In genomic region chr5:80990527-80990926, GRCh38 we compare ENCODE assay signal across 24 cellular contexts. TPM values are rescaled to one million over a fixed set of nuclear protein-coding genes. Genes with fewer than 3 reads are reported as not detected.
A peak's percentile ranks its signal among the peaks of the same experiment; 100 is the strongest.
DNase-seq lines count a peak whose midpoint lies in the region; FAIRE-seq and TF ChIP-seq lines count a peak whose summit lies in the region.
"Had no signal": no experiment of that assay in that cellular context is flagged by ENCODE, and none has a peak within 500 bp of the region (broad histone marks: within the 10 kb centered on the region; RNA-seq: fewer than 3 reads in every experiment).

No MANE protein-coding gene starts in this region.

- peaks cover 37 to 60% of the 10 kb centered on the region in 2 experiments for H3K4me1 Mint-ChIP-seq in H9
- no peaks in the 10 kb centered on the region for H3K4me1 Mint-ChIP-seq in neural progenitor cell
- H3K4me1 Mint-ChIP-seq: brain; neural crest cell; stimulated activated memory B cell treated with anti-CD40 and anti-IgM and Interleukin-4, amounts not matched to agents 10 μg/mL and 1 μg/mL and 100 μg/mL, for 72 hours had no signal

- FAIRE-seq in H1 (lab: Jason Lieb, UNC) (peak; percentile 7), small intestine (lab: Jason Lieb, UNC) (no peak)

- no peaks in the 10 kb centered on the region for H3F3A ChIP-seq in neural progenitor cell (ENCODE audit: low read depth)

- no peak for TF ChIP-seq EP300 in H1 (IDR thresholded peaks at IDR 0.05; ENCODE audit: borderline replicate concordance in 1 of 2, low read depth in 2 of 2, low read length in 2 of 2)

- DNase-seq in H9 (peak; percentile 52), LoVo (ENCODE audit: low spot score) (peak; percentile 74), H1 (ENCODE audit: low read depth in 1 of 2, low spot score in 2 of 2) (no peak), neural progenitor cell (ENCODE audit: low spot score) (no peak), mucosa of gallbladder (ENCODE audit: low spot score) (no peak), hypothalamus (lab: John Stamatoyannopoulos, UW) (no peak), small intestine (no peak)
- DNase-seq: activated CD4-positive, alpha-beta T cell treated with anti-CD3 and anti-CD28 coated beads for 48 hours; activated naive CD8-positive, alpha-beta T cell treated with anti-CD3 and anti-CD28 coated beads, Interleukin-2, amount 10 ng/mL, durations not matched to agents 7 days and 5 days; CD4-positive, alpha-beta memory T cell; effector memory CD8-positive, alpha-beta T cell; GF-D8; left lung; NCI-H1105; NCI-H2081; NCI-H345; NCI-H774 had no signal

- no peak overlapping the region for H4K5ac ChIP-seq in H9 (ENCODE audit: insufficient read length, low read depth, low read length)
- H4K5ac ChIP-seq in H1 (ENCODE audit: insufficient read length, low read depth, low read length), result no peak overlapping the region

- H3K36me3 ChIP-seq in H1 (ENCODE audit: control insufficient read depth in 2 of 4, insufficient read depth in 4 of 4, low read length in 3 of 4) (no peaks in the 10 kb centered on the region), neural progenitor cell (no peaks in the 10 kb centered on the region), small intestine (ENCODE audit: control insufficient read depth in 2 of 2, insufficient read depth in 2 of 2, low read length in 2 of 2) (no peaks in the 10 kb centered on the region)
- H3K36me3 ChIP-seq: left lung, suprapubic skin had no signal

- no peak overlapping the region for H3T11ph ChIP-seq in H9 (ENCODE audit: low read length)

- POLR2A ChIA-PET in H1 (lab: Charles Lee; ENCODE audit: partially characterized antibody), result no interaction called here

- no peak overlapping the region for H3K4me3 ChIP-seq in H1 (ENCODE audit: extremely low read depth in 1 of 4, insufficient read depth in 2 of 4, low read depth in 3 of 4, low read length in 4 of 4)
- H3K4me3 ChIP-seq in neural progenitor cell, result no peak overlapping the region
- H3K4me3 ChIP-seq in small intestine (ENCODE audit: low read depth in 1 of 2, low read length in 2 of 2), result no peak overlapping the region
- H3K4me3 ChIP-seq: left lung, suprapubic skin had no signal

- H3K9me3 ChIP-seq in H9 (ENCODE audit: control insufficient read depth, low read depth, low read length) (no peaks in the 10 kb centered on the region), H1 (ENCODE audit: insufficient read depth in 2 of 2, low read depth in 1 of 2, low read length in 1 of 2) (no peaks in the 10 kb centered on the region), neural progenitor cell (ENCODE audit: low read depth) (no peaks in the 10 kb centered on the region), small intestine (ENCODE audit: control insufficient read depth, low read depth) (no peaks in the 10 kb centered on the region)
- H3K9me3 ChIP-seq: left lung, suprapubic skin had no signal

- no peaks in the 10 kb centered on the region for H3K23me2 ChIP-seq in H9 (ENCODE audit: insufficient read length, low read depth, low read length, poor library complexity, severe bottlenecking)
- no peaks in the 10 kb centered on the region; the same call in 1 of the 2 replicates for H3K23me2 ChIP-seq in H1 (ENCODE audit: low read depth, low read length)

- H2BK120ac ChIP-seq in H9 (ENCODE audit: low read depth, low read length, poor library complexity, severe bottlenecking) (no peak overlapping the region), H1 (replicated peaks; ENCODE audit: low read depth, low read length) (no peak overlapping the region)

- no peak overlapping the region for H2BK5ac ChIP-seq in H9 (ENCODE audit: insufficient read length, low read length)
- H2BK5ac ChIP-seq in H1 (ENCODE audit: low read depth, low read length), result peak overlapping the region; percentile 86; the same call in 1 of the 2 replicates

- no peak overlapping the region for H3K18ac ChIP-seq in H9 (ENCODE audit: insufficient read length, low read depth, low read length)
- peak overlapping the region; percentile 44; the same call in 1 of the 2 replicates for H3K18ac ChIP-seq in H1 (ENCODE audit: extremely low read depth, low read length)

- peak overlapping the region; percentile 2 for H3K27ac ChIP-seq in H9 (ENCODE audit: insufficient read length, low read depth, low read length)
- H3K27ac ChIP-seq in H1 (ENCODE audit: low read depth, low read length), result no peak overlapping the region
- H3K27ac ChIP-seq in neural progenitor cell, result no peak overlapping the region
- no peak overlapping the region for H3K27ac ChIP-seq in small intestine (ENCODE audit: low read depth in 1 of 2, low read length in 1 of 2)
- H3K27ac ChIP-seq: left lung, suprapubic skin had no signal

- TF ChIP-seq RAD21 in H1 (IDR thresholded peaks at IDR 0.05 in 1 of 2, conservative IDR thresholded peaks at IDR 0.05 in 1 of 2; ENCODE audit: low read depth in 2 of 2, low read length in 2 of 2), result no peak

- no peaks in the 10 kb centered on the region; a peak in 1 of 7 replicates for H3K36me3 Mint-ChIP-seq in H9 (ENCODE audit: insufficient read depth in 1 of 3, low read depth in 3 of 3)
- H3K36me3 Mint-ChIP-seq in neural progenitor cell, result no peaks in the 10 kb centered on the region
- H3K36me3 Mint-ChIP-seq: brain; stimulated activated memory B cell treated with anti-CD40 and anti-IgM and Interleukin-4, amounts not matched to agents 10 μg/mL and 1 μg/mL and 100 μg/mL, for 72 hours had no signal

- TF ChIP-seq POLR2A in H1 (IDR thresholded peaks at IDR 0.05; ENCODE audit: control extremely low read depth in 1 of 2, low read depth in 2 of 2, low read length in 2 of 2), result no peak

- H4K20me1 ChIP-seq in H9 (ENCODE audit: control insufficient read depth, insufficient read depth, insufficient read length) (no peaks in the 10 kb centered on the region), H1 (replicated peaks in 1 of 2; ENCODE audit: control insufficient read depth in 1 of 2, insufficient read depth in 2 of 2, low read length in 2 of 2) (no peaks in the 10 kb centered on the region), neural progenitor cell (ENCODE audit: low read depth) (no peaks in the 10 kb centered on the region)

- H2BK20ac ChIP-seq in H9 (ENCODE audit: low read depth, low read length, poor library complexity, severe bottlenecking), result no peak overlapping the region
- H2BK20ac ChIP-seq in H1 (ENCODE audit: low read length), result 0 out of 2 replicates have a peak overlapping the region, but pooled peaks have one; percentile 15

- H3K14ac ChIP-seq in H9 (ENCODE audit: insufficient read depth, low read length), result no peak overlapping the region
- H3K14ac ChIP-seq in H1 (ENCODE audit: insufficient read length), result no peak overlapping the region

- H3K9ac ChIP-seq in H9 (ENCODE audit: extremely low read depth, insufficient read length, low read length) (no peak overlapping the region), H1 (replicated peaks in 1 of 4; ENCODE audit: extremely low read depth in 1 of 4, low read depth in 3 of 4, low read length in 3 of 4) (no peak overlapping the region), neural progenitor cell (no peak overlapping the region)

- no peak overlapping the region for H2AK5ac ChIP-seq in H9 (ENCODE audit: insufficient read length, low read length)
- H2AK5ac ChIP-seq in H1 (ENCODE audit: low read depth, low read length), result no peak overlapping the region

- no peaks in the 10 kb centered on the region; a peak in 1 of 5 replicates for H3K9me3 Mint-ChIP-seq in H9
- H3K9me3 Mint-ChIP-seq in neural progenitor cell, result no peaks in the 10 kb centered on the region
- H3K9me3 Mint-ChIP-seq: activated naive CD8-positive, alpha-beta T cell treated with anti-CD3 and anti-CD28 coated beads, Interleukin-2, amount 10 ng/mL, durations not matched to agents 7 days and 5 days; activated T-helper 17 cell treated with anti-CD3 and anti-CD28 coated beads, Interleukin-2, amount 50 U/mL, for 72 hours; brain; CD4-positive, alpha-beta memory T cell; effector memory CD8-positive, alpha-beta T cell; neural crest cell; stimulated activated memory B cell treated with anti-CD40 and anti-IgM and Interleukin-4, amounts not matched to agents 10 μg/mL and 1 μg/mL and 100 μg/mL, for 72 hours had no signal

- no peak overlapping the region for H2BK12ac ChIP-seq in H9 (ENCODE audit: insufficient read length, low read depth, low read length)
- H2BK12ac ChIP-seq in H1 (ENCODE audit: low read depth, low read length), result peak overlapping the region; percentile 85; the same call in 1 of the 2 replicates

- H3K79me2 ChIP-seq in H9 (ENCODE audit: insufficient read depth, low read length), result peaks cover 2% of the 10 kb centered on the region; the same call in 1 of the 2 replicates
- H3K79me2 ChIP-seq in H1 (ENCODE audit: control insufficient read depth in 1 of 2, insufficient read depth in 2 of 2, low read length in 2 of 2), result peaks cover 0 to 2% of the 10 kb centered on the region in 2 experiments; a peak in 2 of 4 replicates
- H3K79me2 ChIP-seq in neural progenitor cell (ENCODE audit: low read depth), result no peaks in the 10 kb centered on the region

- H3K56ac ChIP-seq in H9 (ENCODE audit: insufficient read length, low read depth, low read length) (no peak overlapping the region), H1 (replicated peaks; ENCODE audit: insufficient read length, low read depth, low read length) (no peak overlapping the region)

- H3K23ac ChIP-seq in H9 (ENCODE audit: insufficient read length, low read depth, low read length) (no peak overlapping the region), H1 (ENCODE audit: insufficient read length) (no peak overlapping the region)

- H4K8ac ChIP-seq in H9 (replicated peaks; ENCODE audit: insufficient read length, low read depth, low read length) (no peak overlapping the region), H1 (ENCODE audit: extremely low read depth, insufficient read depth, low read length) (no peak overlapping the region)

- H3K27me3 ChIP-seq in H9 (ENCODE audit: insufficient read depth, low read length) (no peaks in the 10 kb centered on the region), H1 (replicated peaks in 1 of 4; ENCODE audit: control insufficient read depth in 3 of 4, extremely low read depth in 1 of 4, insufficient read depth in 3 of 4, low read length in 3 of 4) (no peaks in the 10 kb centered on the region), neural progenitor cell (no peaks in the 10 kb centered on the region), small intestine (ENCODE audit: control insufficient read depth in 2 of 2, insufficient read depth in 2 of 2, low read length in 2 of 2) (no peaks in the 10 kb centered on the region)
- H3K27me3 ChIP-seq: left lung, suprapubic skin had no signal

- WGBS in H9 (ENCODE audit: extremely low coverage, insufficient read length, low lambda C conversion rate), result no CpG with 5 or more reads among the region's 2 CpGs
- WGBS in H1 (ENCODE audit: extremely low coverage in 1 of 2, insufficient coverage in 1 of 2, insufficient read length in 1 of 2, insufficient replicate concordance in 2 of 2, low coverage in 1 of 2, low lambda C conversion rate in 2 of 2, missing lambda C conversion rate in 1 of 2), 2 experiments, result 65% methylated on average over 2 of the region's 2 CpGs; no CpG with 5 or more reads in 1 of the 2 experiments
- 83 to 97% (median 87%) methylated on average over 2 of the region's 2 CpGs for WGBS in small intestine, 3 donors

- peak overlapping the region; percentile 65 to 93 (median 77); a peak in 5 of 7 replicates for H3K27ac Mint-ChIP-seq in H9
- H3K27ac Mint-ChIP-seq in neural progenitor cell, result no peak overlapping the region
- H3K27ac Mint-ChIP-seq: activated naive CD8-positive, alpha-beta T cell treated with anti-CD3 and anti-CD28 coated beads, Interleukin-2, amount 10 ng/mL, durations not matched to agents 7 days and 5 days; activated T-helper 17 cell treated with anti-CD3 and anti-CD28 coated beads, Interleukin-2, amount 50 U/mL, for 72 hours; brain; effector memory CD8-positive, alpha-beta T cell; progenitor cell of endocrine pancreas; stimulated activated memory B cell treated with anti-CD40 and anti-IgM and Interleukin-4, amounts not matched to agents 10 μg/mL and 1 μg/mL and 100 μg/mL, for 72 hours had no signal

- TF ChIP-seq CTCF in H9 (conservative IDR thresholded peaks at IDR 0.05) (no peak), H1 (IDR thresholded peaks at IDR 0.05; ENCODE audit: control extremely low read depth in 1 of 3, insufficient read depth in 1 of 3, low read depth in 1 of 3, low read length in 3 of 3) (no peak), neural progenitor cell (IDR thresholded peaks at IDR 0.05) (no peak)

- CTCF ChIA-PET in H1 (lab: Charles Lee; ENCODE audit: partially characterized antibody), result interaction anchor here (1.1 to 1.5 kb wide), 4 partner anchors 9 to 334 kb away, joined by 3 to 4 read pairs (median 3); no protein-coding TSS in a partner anchor

- H3K4me3 Mint-ChIP-seq in H9 (no peak overlapping the region), neural progenitor cell (no peak overlapping the region)
- H3K4me3 Mint-ChIP-seq: activated naive CD8-positive, alpha-beta T cell treated with anti-CD3 and anti-CD28 coated beads, Interleukin-2, amount 10 ng/mL, durations not matched to agents 7 days and 5 days; activated T-helper 17 cell treated with anti-CD3 and anti-CD28 coated beads, Interleukin-2, amount 50 U/mL, for 72 hours; brain; effector memory CD8-positive, alpha-beta T cell; neural crest cell; stimulated activated memory B cell treated with anti-CD40 and anti-IgM and Interleukin-4, amounts not matched to agents 10 μg/mL and 1 μg/mL and 100 μg/mL, for 72 hours had no signal

- no peak overlapping the region for H4K91ac ChIP-seq in H9 (ENCODE audit: insufficient read length, low read depth, low read length)
- peak overlapping the region; percentile 45 for H4K91ac ChIP-seq in H1 (replicated peaks; ENCODE audit: insufficient read length, low read length)

- H3K4me1 ChIP-seq in H9 (ENCODE audit: insufficient read depth, low read length), result peaks cover 18% of the 10 kb centered on the region; the same call in 1 of the 2 replicates
- H3K4me1 ChIP-seq in H1 (replicated peaks in 1 of 4; ENCODE audit: control insufficient read depth in 3 of 4, insufficient read depth in 4 of 4, low read length in 3 of 4), result peaks cover 2 to 8% (median 7%) of the 10 kb centered on the region in 4 experiments
- peaks cover 11% of the 10 kb centered on the region for H3K4me1 ChIP-seq in neural progenitor cell
- no peaks in the 10 kb centered on the region for H3K4me1 ChIP-seq in small intestine (ENCODE audit: control insufficient read depth in 2 of 2, insufficient read depth in 1 of 2, low read depth in 1 of 2, low read length in 1 of 2)
- H3K4me1 ChIP-seq: suprapubic skin had no signal

- H3K79me1 ChIP-seq in H9 (ENCODE audit: insufficient read depth, low read depth, low read length, poor library complexity, severe bottlenecking) (no peaks in the 10 kb centered on the region), H1 (ENCODE audit: low read depth, low read length) (no peaks in the 10 kb centered on the region)

- no peak overlapping the region for H3K4me2 ChIP-seq in H9 (ENCODE audit: insufficient read depth, insufficient read length, low read length)
- peak overlapping the region; percentile 7 to 20; a peak in 1 of 4 replicates for H3K4me2 ChIP-seq in H1 (ENCODE audit: insufficient read depth in 1 of 2, low read depth in 2 of 2, low read length in 2 of 2)
- H3K4me2 ChIP-seq in neural progenitor cell, result no peak overlapping the region

- H3K4ac ChIP-seq in H9 (ENCODE audit: low read depth, low read length) (no peak overlapping the region), H1 (replicated peaks; ENCODE audit: insufficient read length, low read depth, low read length) (no peak overlapping the region)

- no peak overlapping the region for H2BK15ac ChIP-seq in H9 (ENCODE audit: low read depth, low read length)
- H2BK15ac ChIP-seq in H1 (ENCODE audit: low read length), result peak overlapping the region; percentile 74; the same call in 1 of the 2 replicates

- H2AFZ ChIP-seq in H9 (ENCODE audit: low read length) (no peak overlapping the region), H1 (ENCODE audit: low read length) (no peak overlapping the region), neural progenitor cell (replicated peaks) (peak overlapping the region; percentile 68)

- H3K27me3 Mint-ChIP-seq in H9 (ENCODE audit: low read depth), result no peaks in the 10 kb centered on the region
- peaks cover 2% of the 10 kb centered on the region for H3K27me3 Mint-ChIP-seq in neural progenitor cell (ENCODE audit: insufficient read depth, low read depth)
- H3K27me3 Mint-ChIP-seq: activated naive CD8-positive, alpha-beta T cell treated with anti-CD3 and anti-CD28 coated beads, Interleukin-2, amount 10 ng/mL, durations not matched to agents 7 days and 5 days; activated T-helper 17 cell treated with anti-CD3 and anti-CD28 coated beads, Interleukin-2, amount 50 U/mL, for 72 hours; CD4-positive, alpha-beta memory T cell; effector memory CD8-positive, alpha-beta T cell; progenitor cell of endocrine pancreas had no signal

RNA-seq across cellular contexts. Expression of gene RASGRF2, which starts 30.4 kb away (rescaled TPM):
- 11.3 and 13.5 TPM in 2 replicates for total RNA-seq in H9 (2021)
- 27.7 and 29.5 TPM in 2 replicates for total RNA-seq in H1 (2021; fragmentation: NEBNext Ultra II Directional; extraction: Animal tissue kit (Norgen Biotek cat#: 25700))
- 2.6 and 4.1 TPM in 2 replicates for polyA plus RNA-seq in H1 (2011; rRNA removed)
- polyA plus RNA-seq in H1 (2011; cell fraction: cytosol; rRNA removed), result 4.4 TPM
- 7.7 TPM for polyA plus RNA-seq in H1 (2011; cell fraction: nucleus; rRNA removed)
- 3.4 to 5.4 TPM (median 4.5 TPM) in 4 replicates for polyA plus RNA-seq in H1 (2012, experiment 1 of 2)
- polyA plus RNA-seq in H1 (2012, experiment 2 of 2), result 1.3 TPM
- 13.9 TPM for polyA plus RNA-seq in H1 (2013, experiment 1 of 2)
- polyA plus RNA-seq in H1 (2013, experiment 2 of 2), result 14.2 TPM
- polyA minus RNA-seq in H1 (2011; rRNA and poly(A)+ RNA removed), result 11.6 and 15.4 TPM in 2 replicates
- 7.6 TPM for polyA minus RNA-seq in H1 (2011; cell fraction: cytosol; rRNA and poly(A)+ RNA removed)
- polyA minus RNA-seq in H1 (2011; cell fraction: nucleus; rRNA and poly(A)+ RNA removed), result 22.3 TPM
- total RNA-seq in neural progenitor cell (ENCODE audit: low replicate concordance), result 0.15 and 0.40 TPM in 2 replicates
- total RNA-seq in mucosa of gallbladder, result 4.3 TPM
- 1 to 10 TPM in 1 of 3 donors, under 1 TPM in 2; 0.54 to 3.0 (median 0.67) TPM for polyA plus RNA-seq in small intestine
- total RNA-seq: SK-MEL-5 had no signal

Comparison
In these comparisons a context has a peak if more than half of its experiments do, and no peak if none do; other contexts are left out.
1. DNase-seq: peak in H9 (single experiment) and LoVo (single experiment); none in H1 (0 of 2), neural progenitor cell (single experiment), mucosa of gallbladder (single experiment), hypothalamus (0 of 51) and small intestine (single experiment).
2. H3K4me2 ChIP-seq: peak in H1 (2 of 2); none in H9 (single experiment) and neural progenitor cell (single experiment).